In genomic region chr19:3054972-3055740, GRCh38 we compare ENCODE assay signal across 12 cellular contexts. TPM values are rescaled to one million over a fixed set of nuclear protein-coding genes. Genes with fewer than 3 reads are reported as not detected.
A peak's percentile ranks its signal among the peaks of the same experiment; 100 is the strongest.
DNase-seq lines count a peak whose midpoint lies in the region; ATAC-seq, FAIRE-seq and TF ChIP-seq lines count a peak whose summit lies in the region.
"Had no signal": no experiment of that assay in that cellular context is flagged by ENCODE, and none has a peak within 500 bp of the region (broad histone marks: within the 10 kb centered on the region; RNA-seq: fewer than 3 reads in every experiment).

No MANE protein-coding gene starts in this region.

- intact Hi-C loops in A673 (cut with micrococcal nuclease; ENCODE audit: unreplicated experiment), result no loop called here

- peak overlapping the region; percentile 63 for H3K27ac ChIP-seq in A673 (ENCODE audit: low read depth, low read length, poor library complexity, severe bottlenecking)

- no peak for TF ChIP-seq CTCF in A673 (conservative IDR thresholded peaks at IDR 0.05; ENCODE audit: low read depth, low read length)
- no peak for TF ChIP-seq CTCF in bronchial epithelial cell (IDR thresholded peaks at IDR 0.05; ENCODE audit: insufficient read depth, low read length, severe bottlenecking)
- no peak for TF ChIP-seq CTCF in nephron (IDR thresholded peaks at IDR 0.05; ENCODE audit: unreplicated experiment in 3 of 3)

- no peaks in the 10 kb centered on the region for H3K9me3 ChIP-seq in A673 (ENCODE audit: low read depth, low read length, poor library complexity, severe bottlenecking)

- peaks cover 3% of the 10 kb centered on the region for H3K27me3 Mint-ChIP-seq in nephron (ENCODE audit: low read depth)

- ATAC-seq in GM18870 (IDR thresholded peaks at IDR 0.05; ENCODE audit: unreplicated experiment) (no peak), left lobe of liver (no peak)

- H3K36me3 ChIP-seq in A673 (ENCODE audit: insufficient read depth, low read length, poor library complexity, severe bottlenecking) (peaks cover 64% of the 10 kb centered on the region), bronchial epithelial cell (ENCODE audit: control insufficient read depth, insufficient read depth, low read length) (peaks cover 19% of the 10 kb centered on the region)

- BruUV-seq in A673 (replicated peaks; lab: Mats Ljungman, UMichigan), result no TSS peak

- peaks cover 39% of the 10 kb centered on the region for H3K36me3 Mint-ChIP-seq in nephron (ENCODE audit: low read depth)

- DNase-seq in A673 (ENCODE audit: low spot score) (no peak), HPDE6-E6E7 (ENCODE audit: extremely low spot score) (peak; percentile 91), bronchial epithelial cell (ENCODE audit: low read depth) (peak; percentile 82), left lobe of liver (ENCODE audit: low spot score) (no peak), HK-2 (ENCODE audit: unreplicated experiment) (no peak)
- no peak for DNase-seq in stimulated activated CD4-positive, alpha-beta T cell treated with anti-CD3 and anti-CD28 coated beads, Interleukin-2, amount 100 ng/mL, for 48 hours
- DNase-seq: activated CD8-positive, alpha-beta memory T cell treated with anti-CD3 and anti-CD28 coated beads, Interleukin-2, amount 50 U/mL, for 4 hours; MM.1S; RPMI8226; stimulated activated CD4-positive, alpha-beta T cell treated with anti-CD3 and anti-CD28 coated beads, Interleukin-4, amount 100 ng/mL, for 4 hours had no signal

- peak overlapping the region; percentile 23 to 41 (median 37) for H3K4me3 Mint-ChIP-seq in nephron

- CTCF ChIA-PET in A673 (lab: Charles Lee), result no interaction called here

- H3K4me3 ChIP-seq in A673 (ENCODE audit: low read depth, low read length, poor library complexity, severe bottlenecking), result no peak overlapping the region
- H3K4me3 ChIP-seq in bronchial epithelial cell (ENCODE audit: low read depth, low read length), result no peak overlapping the region

- H3K9me3 Mint-ChIP-seq in nephron, result no peaks in the 10 kb centered on the region

- peak; percentile 99 for FAIRE-seq in bronchial epithelial cell (lab: Jason Lieb, UNC)

- POLR2A ChIA-PET in A673 (lab: Charles Lee; ENCODE audit: low non-redundant PET), result no interaction called here

- peaks cover 12% of the 10 kb centered on the region for H3K4me1 ChIP-seq in A673 (ENCODE audit: insufficient read depth, low read length, poor library complexity, severe bottlenecking)

- peak overlapping the region; percentile 5 to 68 (median 11) for H3K27ac Mint-ChIP-seq in nephron

- H3K4me1 Mint-ChIP-seq in nephron, result peaks cover 40% of the 10 kb centered on the region

- no peaks in the 10 kb centered on the region for H3K27me3 ChIP-seq in A673 (replicated peaks; ENCODE audit: insufficient read depth, low read depth, low read length, poor library complexity)
- H3K27me3 ChIP-seq in bronchial epithelial cell (ENCODE audit: control insufficient read depth, insufficient read depth, low read length), result no peaks in the 10 kb centered on the region

RNA-seq across cellular contexts. Expression of gene TLE5, which starts 7.1 kb away (rescaled TPM):
- total RNA-seq in A673 (2021) (360 and 397 TPM in 2 replicates), bronchial epithelial cell (144 and 200 TPM in 2 replicates), left lobe of liver (153 TPM)

RNA-seq across cellular contexts. Expression of gene TLE2, which starts 26.1 kb away (rescaled TPM):
- 10.8 and 18.3 TPM in 2 replicates for total RNA-seq in A673 (2021)
- 0.53 and 1.0 TPM in 2 replicates for total RNA-seq in bronchial epithelial cell
- 12.8 TPM for total RNA-seq in left lobe of liver

RNA-seq across cellular contexts. Expression of gene GNA11, which starts 39.0 kb away (rescaled TPM):
- total RNA-seq in A673 (2021), result 61.6 and 64.3 TPM in 2 replicates
- 47.9 and 48.1 TPM in 2 replicates for total RNA-seq in bronchial epithelial cell
- 22.8 TPM for total RNA-seq in left lobe of liver

Comparison
In these comparisons a context has a peak if more than half of its experiments do, and no peak if none do; other contexts are left out.
1. DNase-seq: peak in HPDE6-E6E7 (single experiment) and bronchial epithelial cell (single experiment); none in A673 (single experiment), stimulated activated CD4-positive, alpha-beta T cell treated with anti-CD3 and anti-CD28 coated beads, Interleukin-2, amount 100 ng/mL, for 48 hours (0 of 2), left lobe of liver (single experiment) and HK-2 (single experiment).